ENCODE assay signal across 17 cellular contexts in the genomic region with DNA sequence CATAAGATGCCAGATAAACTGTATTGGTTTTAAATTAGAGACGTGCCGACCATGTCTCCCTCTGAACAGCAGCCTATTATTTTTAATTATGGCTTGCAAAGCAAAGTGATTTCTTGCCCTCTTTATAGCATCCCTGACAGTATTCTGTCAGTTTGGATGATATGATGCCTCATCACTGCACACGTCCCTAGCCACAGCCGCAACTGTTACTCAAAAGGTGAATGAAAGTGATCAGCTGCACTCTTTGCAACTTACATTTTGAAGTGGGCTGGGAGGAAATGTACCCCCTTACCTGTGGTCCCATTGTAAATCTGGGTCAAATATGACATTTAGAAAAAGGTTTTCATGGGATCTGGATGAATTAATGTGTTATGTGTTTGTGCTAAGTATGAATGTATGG.
"Had no signal": no experiment of that assay in that cellular context is flagged by ENCODE, and none has a peak within 500 bp of the region (broad histone marks: within the 10 kb centered on the region; RNA-seq: fewer than 3 reads in every experiment).

No MANE protein-coding gene starts in this region.

- DNase-seq: effector memory CD8-positive, alpha-beta T cell; esophagus squamous epithelium; foreskin fibroblast; kidney; left cardiac atrium; left ventricle myocardium inferior; lower lobe of right lung; natural killer cell; posterior cingulate gyrus; sigmoid colon; stomach; transverse colon had no signal

- H3K4me1 Mint-ChIP-seq: mesothelial cell of epicardium had no signal

- H3K9me3 Mint-ChIP-seq: effector memory CD8-positive, alpha-beta T cell; natural killer cell had no signal

- H3K36me3 Mint-ChIP-seq: natural killer cell had no signal

- H3K27ac Mint-ChIP-seq: dendritic cell treated with granulocyte-macrophage colony-stimulating factor and Interleukin-4, amounts not matched to agents 40 ng/mL and 50 ng/mL, for 4 days; effector memory CD8-positive, alpha-beta T cell; memory B cell; mesothelial cell of epicardium; natural killer cell had no signal

- FAIRE-seq: colon, kidney had no signal

- H3K4me3 Mint-ChIP-seq: dendritic cell treated with granulocyte-macrophage colony-stimulating factor and Interleukin-4, amounts not matched to agents 40 ng/mL and 50 ng/mL, for 4 days; effector memory CD8-positive, alpha-beta T cell; memory B cell; mesothelial cell of epicardium; natural killer cell; neural crest cell had no signal

- ATAC-seq: effector memory CD8-positive, alpha-beta T cell; left cardiac atrium; lower lobe of right lung; natural killer cell had no signal

- H3K27me3 Mint-ChIP-seq: dendritic cell treated with granulocyte-macrophage colony-stimulating factor and Interleukin-4, amounts not matched to agents 40 ng/mL and 50 ng/mL, for 4 days; effector memory CD8-positive, alpha-beta T cell; memory B cell had no signal
